In genomic region chr5:42923710-42924109, GRCh38 we compare ENCODE assay signal across 14 cellular contexts.
DNase-seq lines count a peak whose midpoint lies in the region; ATAC-seq and TF ChIP-seq lines count a peak whose summit lies in the region.
"Had no signal": no experiment of that assay in that cellular context is flagged by ENCODE, and none has a peak within 500 bp of the region (broad histone marks: within the 10 kb centered on the region; RNA-seq: fewer than 3 reads in every experiment).

No MANE protein-coding gene starts in this region.

- H3K27ac Mint-ChIP-seq in endothelial cell (ENCODE audit: unreplicated experiment), result no peak overlapping the region
- no peak overlapping the region for H3K27ac Mint-ChIP-seq in activated CD8-positive, alpha-beta T cell treated with anti-CD3 and anti-CD28 coated beads, Interleukin-2, amount 10 ng/mL, durations not matched to agents 7 days and 5 days
- H3K27ac Mint-ChIP-seq: CD4-positive, CD25-positive, alpha-beta regulatory T cell had no signal

- H3K4me2 ChIP-seq in GM23248 (ENCODE audit: unreplicated experiment) (peak overlapping the region; percentile 12), parathyroid adenoma (ENCODE audit: low read length) (no peak overlapping the region)
- H3K4me2 ChIP-seq: A549 had no signal

- H3K9ac ChIP-seq in GM23248, result no peak overlapping the region; the same call in 1 of the 2 replicates
- H3K9ac ChIP-seq in parathyroid adenoma, result no peak overlapping the region

- in situ Hi-C loops in GM23248 (cut with MboI), result loop anchor here (25.0 kb wide), 1 partner anchor 464 kb away; no protein-coding TSS in a partner anchor

- no peaks in the 10 kb centered on the region for H3K4me1 Mint-ChIP-seq in endothelial cell (ENCODE audit: unreplicated experiment)
- H3K4me1 Mint-ChIP-seq in activated CD8-positive, alpha-beta T cell treated with anti-CD3 and anti-CD28 coated beads, Interleukin-2, amount 10 ng/mL, durations not matched to agents 7 days and 5 days (ENCODE audit: low read depth), result no peaks in the 10 kb centered on the region

- H3K79me2 ChIP-seq in GM23248 (ENCODE audit: insufficient read depth) (no peaks in the 10 kb centered on the region), parathyroid adenoma (no peaks in the 10 kb centered on the region)

- no peaks in the 10 kb centered on the region for H4K20me1 ChIP-seq in GM23248 (ENCODE audit: insufficient read depth)

- CTCF ChIA-PET in activated CD8-positive, alpha-beta T cell treated with anti-CD3 and anti-CD28 coated beads, Interleukin-2, amount 10 ng/mL, durations not matched to agents 7 days and 5 days (lab: Charles Lee), result interaction anchor here (0.9 to 1.1 kb wide), 2 partner anchors 10 to 25 kb away, joined by 3 read pairs; no protein-coding TSS in a partner anchor

- no peaks in the 10 kb centered on the region for H3K36me3 Mint-ChIP-seq in endothelial cell (ENCODE audit: low read depth, unreplicated experiment)
- H3K36me3 Mint-ChIP-seq in activated CD8-positive, alpha-beta T cell treated with anti-CD3 and anti-CD28 coated beads, Interleukin-2, amount 10 ng/mL, durations not matched to agents 7 days and 5 days (ENCODE audit: low read depth), result no peaks in the 10 kb centered on the region
- H3K36me3 Mint-ChIP-seq: CD4-positive, CD25-positive, alpha-beta regulatory T cell had no signal

- POLR2A ChIA-PET in activated CD8-positive, alpha-beta T cell treated with anti-CD3 and anti-CD28 coated beads, Interleukin-2, amount 10 ng/mL, durations not matched to agents 7 days and 5 days (lab: Charles Lee), result no interaction called here

- H3K4me3 ChIP-seq in GM23248, result peak overlapping the region; percentile 63
- H3K4me3 ChIP-seq in parathyroid adenoma (ENCODE audit: low read depth, low read length), result no peak overlapping the region
- H3K4me3 ChIP-seq: A549, GM12878, HAP-1 had no signal

- H3F3A ChIP-seq in GM23248 (ENCODE audit: insufficient read depth), result no peaks in the 10 kb centered on the region

- no peak for TF ChIP-seq CTCF in endothelial cell (IDR thresholded peaks at IDR 0.05; ENCODE audit: unreplicated experiment)
- no peak for TF ChIP-seq CTCF in parathyroid adenoma (IDR thresholded peaks at IDR 0.05)

- peaks cover 6% of the 10 kb centered on the region for H3K27me3 Mint-ChIP-seq in endothelial cell (ENCODE audit: unreplicated experiment)
- H3K27me3 Mint-ChIP-seq in activated CD8-positive, alpha-beta T cell treated with anti-CD3 and anti-CD28 coated beads, Interleukin-2, amount 10 ng/mL, durations not matched to agents 7 days and 5 days (ENCODE audit: low read depth), result no peaks in the 10 kb centered on the region

- H3K27ac ChIP-seq in GM23248, result no peak overlapping the region
- no peak overlapping the region for H3K27ac ChIP-seq in parathyroid adenoma
- H3K27ac ChIP-seq: A549 had no signal

- H3K4me1 ChIP-seq in GM23248 (ENCODE audit: insufficient read depth) (no peaks in the 10 kb centered on the region), parathyroid adenoma (no peaks in the 10 kb centered on the region)
- H3K4me1 ChIP-seq: A549, HAP-1 had no signal

- H3K27me3 ChIP-seq in GM23248 (replicated peaks; ENCODE audit: insufficient read depth), result no peaks in the 10 kb centered on the region
- no peaks in the 10 kb centered on the region for H3K27me3 ChIP-seq in parathyroid adenoma (ENCODE audit: control insufficient read depth, insufficient read depth, low read length)

- H2AFZ ChIP-seq in GM23248 (peak overlapping the region; percentile 67), parathyroid adenoma (peak overlapping the region; percentile 25)

- H3K36me3 ChIP-seq in GM23248 (ENCODE audit: low read depth), result no peaks in the 10 kb centered on the region
- no peaks in the 10 kb centered on the region for H3K36me3 ChIP-seq in parathyroid adenoma (ENCODE audit: control insufficient read depth, insufficient read depth, low read length)
- H3K36me3 ChIP-seq: HAP-1 had no signal

- DNase-seq in CD1c-positive myeloid dendritic cell (ENCODE audit: extremely low spot score) (peak; percentile 31), GM23248 (peak; percentile 67), endothelial cell (ENCODE audit: low spot score) (no peak), NCI-H526 (lab: John Stamatoyannopoulos, UW) (no peak)
- no peak for DNase-seq in activated CD8-positive, alpha-beta T cell treated with anti-CD3 and anti-CD28 coated beads, Interleukin-2, amount 10 ng/mL, durations not matched to agents 7 days and 5 days
- no peak for DNase-seq in activated CD4-positive, CD25-positive, alpha-beta regulatory T cell treated with anti-CD3 and anti-CD28 coated beads, Interleukin-2, amount 50 U/mL, for 72 hours
- DNase-seq: CD4-positive, CD25-positive, alpha-beta regulatory T cell; DMS53; GF-D8; IMR-90 had no signal

- no peaks in the 10 kb centered on the region for H3K9me3 ChIP-seq in GM23248 (ENCODE audit: low read depth)
- H3K9me3 ChIP-seq in parathyroid adenoma (ENCODE audit: control insufficient read depth, low read length), result no peaks in the 10 kb centered on the region
- H3K9me3 ChIP-seq: A549, HAP-1 had no signal

- ATAC-seq in activated CD8-positive, alpha-beta T cell treated with anti-CD3 and anti-CD28 coated beads, Interleukin-2, amount 10 ng/mL, durations not matched to agents 7 days and 5 days, result no peak
- ATAC-seq: A549, GM12878 had no signal

- no peaks in the 10 kb centered on the region for H3K9me3 Mint-ChIP-seq in endothelial cell (ENCODE audit: unreplicated experiment)
- H3K9me3 Mint-ChIP-seq in activated CD8-positive, alpha-beta T cell treated with anti-CD3 and anti-CD28 coated beads, Interleukin-2, amount 10 ng/mL, durations not matched to agents 7 days and 5 days (ENCODE audit: insufficient read depth), result no peaks in the 10 kb centered on the region

- H3K4me3 Mint-ChIP-seq in endothelial cell (ENCODE audit: unreplicated experiment), result peak overlapping the region; percentile 7
- no peak overlapping the region for H3K4me3 Mint-ChIP-seq in activated CD8-positive, alpha-beta T cell treated with anti-CD3 and anti-CD28 coated beads, Interleukin-2, amount 10 ng/mL, durations not matched to agents 7 days and 5 days
- H3K4me3 Mint-ChIP-seq: CD4-positive, CD25-positive, alpha-beta regulatory T cell had no signal

- H3K9me2 ChIP-seq in GM23248 (ENCODE audit: insufficient read depth), result no peaks in the 10 kb centered on the region

- 31 to 39% methylated on average over 14 of the region's 14 CpGs for WGBS in GM23248 (ENCODE audit: low coverage in 1 of 2, low lambda C conversion rate in 2 of 2, missing lambda C conversion rate in 2 of 2), 2 experiments

Comparison
In these comparisons a context has a peak if more than half of its experiments do, and no peak if none do; other contexts are left out.
1. DNase-seq: peak in CD1c-positive myeloid dendritic cell (single experiment) and GM23248 (single experiment); none in endothelial cell (single experiment), activated CD8-positive, alpha-beta T cell treated with anti-CD3 and anti-CD28 coated beads, Interleukin-2, amount 10 ng/mL, durations not matched to agents 7 days and 5 days (single experiment), NCI-H526 (0 of 2) and activated CD4-positive, CD25-positive, alpha-beta regulatory T cell treated with anti-CD3 and anti-CD28 coated beads, Interleukin-2, amount 50 U/mL, for 72 hours (single experiment).